ENCODE assay signal across 7 cellular contexts in genomic region chr6:19836799-19837510, GRCh38. TPM values are rescaled to one million over a fixed set of nuclear protein-coding genes. Genes with fewer than 3 reads are reported as not detected.
DNase-seq lines count a peak whose midpoint lies in the region; ATAC-seq, FAIRE-seq and TF ChIP-seq lines count a peak whose summit lies in the region.

A gene with protein sequence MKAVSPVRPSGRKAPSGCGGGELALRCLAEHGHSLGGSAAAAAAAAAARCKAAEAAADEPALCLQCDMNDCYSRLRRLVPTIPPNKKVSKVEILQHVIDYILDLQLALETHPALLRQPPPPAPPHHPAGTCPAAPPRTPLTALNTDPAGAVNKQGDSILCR (plus strand): TSS chr6:19837370. CDS start chr6:19837755, 385 bp downstream.

- H3K56ac ChIP-seq in H1 (replicated peaks; ENCODE audit: insufficient read length, low read depth, low read length) = no peak within 1 kb of the TSS

- peak within 1 kb of the TSS; percentile 91; the same call in 1 of the 2 replicates for H4K8ac ChIP-seq in H1 (ENCODE audit: extremely low read depth, insufficient read depth, low read length)

- no peak within 1 kb of the TSS for H3K4ac ChIP-seq in H1 (replicated peaks; ENCODE audit: insufficient read length, low read depth, low read length)

- TF ChIP-seq RAD21 in H1 (IDR thresholded peaks at IDR 0.05 in 1 of 2, conservative IDR thresholded peaks at IDR 0.05 in 1 of 2; ENCODE audit: low read depth in 2 of 2, low read length in 2 of 2) (no peak), liver (IDR thresholded peaks at IDR 0.05) (no peak)

- H2BK120ac ChIP-seq in H1 (replicated peaks; ENCODE audit: low read depth, low read length) = no peak within 1 kb of the TSS

- peak; percentile 97 for TF ChIP-seq POLR2A in H1 (IDR thresholded peaks at IDR 0.05; ENCODE audit: control extremely low read depth in 1 of 2, low read depth in 2 of 2, low read length in 2 of 2)

- peaks cover 0 to 5% (median 2%) of the 10 kb centered on the region in 4 experiments; a peak in 3 of 7 replicates for H3K4me1 ChIP-seq in H1 (replicated peaks in 1 of 4; ENCODE audit: control insufficient read depth in 3 of 4, insufficient read depth in 4 of 4, low read length in 3 of 4)
- H3K4me1 ChIP-seq in liver (ENCODE audit: control insufficient read depth in 4 of 4, insufficient read depth in 4 of 4, low read length in 3 of 4) = peaks cover 13 to 23% (median 20%) of the 10 kb centered on the region in 4 donors

- H2BK20ac ChIP-seq in H1 (ENCODE audit: low read length) = no peak within 1 kb of the TSS

- no peaks in the 10 kb centered on the region for H3K79me1 ChIP-seq in H1 (ENCODE audit: low read depth, low read length)

- peak within 1 kb of the TSS; percentile 1; the same call in 1 of the 2 replicates for H3K4me3 ChIP-seq in GM08714 (ENCODE audit: low read length)
- peak within 1 kb of the TSS; percentile 73 to 88 (median 84) for H3K4me3 ChIP-seq in H1 (ENCODE audit: extremely low read depth in 1 of 4, insufficient read depth in 2 of 4, low read depth in 3 of 4, low read length in 4 of 4)
- H3K4me3 ChIP-seq in liver (ENCODE audit: low read depth in 1 of 3, low read length in 3 of 3) = peak within 1 kb of the TSS; percentile 26 to 66 (median 60)

- DNase-seq in NCI-H69 (lab: John Stamatoyannopoulos, UW) (peak; percentile 98), H1 (ENCODE audit: low read depth in 1 of 2, low spot score in 2 of 2) (peak; percentile 88 to 92), superior temporal gyrus (ENCODE audit: extremely low spot score) (peak; percentile 68)

- no peak within 1 kb of the TSS for H4K91ac ChIP-seq in H1 (replicated peaks; ENCODE audit: insufficient read length, low read length)

- H3K27me3 ChIP-seq in H1 (replicated peaks in 1 of 4; ENCODE audit: control insufficient read depth in 3 of 4, extremely low read depth in 1 of 4, insufficient read depth in 3 of 4, low read length in 3 of 4) (peaks cover 0 to 4% (median 0%) of the 10 kb centered on the region in 4 experiments; a peak in 2 of 7 replicates), liver (ENCODE audit: control insufficient read depth in 4 of 4, insufficient read depth in 4 of 4, low read length in 3 of 4) (peaks cover 0 to 20% (median 9%) of the 10 kb centered on the region in 4 donors)

- peaks cover 18% of the 10 kb centered on the region for H3K23me2 ChIP-seq in H1 (ENCODE audit: low read depth, low read length)

- peaks cover 0 to 2% of the 10 kb centered on the region in 2 experiments for H4K20me1 ChIP-seq in H1 (replicated peaks in 1 of 2; ENCODE audit: control insufficient read depth in 1 of 2, insufficient read depth in 2 of 2, low read length in 2 of 2)

- no peak for FAIRE-seq in H1 (lab: Jason Lieb, UNC)

- CTCF ChIA-PET in H1 (lab: Charles Lee; ENCODE audit: partially characterized antibody) = interaction anchor here (0.6 to 1.4 kb wide), 3 partner anchors 13 to 145 kb away, joined by 3 to 4 read pairs (median 3); no protein-coding TSS in a partner anchor

- H3K23ac ChIP-seq in H1 (ENCODE audit: insufficient read length) = no peak within 1 kb of the TSS

- 0 out of 3 replicates have a peak, but pooled peaks of 1 of the 2 experiments have one; percentile 32 for TF ChIP-seq EP300 in H1 (IDR thresholded peaks at IDR 0.05; ENCODE audit: borderline replicate concordance in 1 of 2, low read depth in 2 of 2, low read length in 2 of 2)

- H2BK15ac ChIP-seq in H1 (ENCODE audit: low read length) = no peak within 1 kb of the TSS

- no peak within 1 kb of the TSS for H4K5ac ChIP-seq in H1 (ENCODE audit: insufficient read length, low read depth, low read length)

- H3K14ac ChIP-seq in H1 (ENCODE audit: insufficient read length) = no peak within 1 kb of the TSS

- H3K27ac ChIP-seq in H1 (ENCODE audit: low read depth, low read length) = no peak within 1 kb of the TSS
- H3K27ac ChIP-seq in liver (ENCODE audit: low read depth in 1 of 2, low read length in 2 of 2) = peak within 1 kb of the TSS; percentile 65 to 73

- POLR2A ChIA-PET in H1 (lab: Charles Lee; ENCODE audit: partially characterized antibody) = interaction anchor here (0.5 to 3.2 kb wide), 45 partner anchors 8 to 1646 kb away, joined by 3 to 48 read pairs (median 4); no protein-coding TSS in a partner anchor

- peaks cover 0 to 18% (median 0%) of the 10 kb centered on the region in 4 experiments; a peak in 1 of 8 replicates for H3K36me3 ChIP-seq in H1 (ENCODE audit: control insufficient read depth in 2 of 4, insufficient read depth in 4 of 4, low read length in 3 of 4)
- no peaks in the 10 kb centered on the region for H3K36me3 ChIP-seq in liver (ENCODE audit: control insufficient read depth in 4 of 4, insufficient read depth in 3 of 4, low read depth in 1 of 4, low read length in 3 of 4)

- no peak for TF ChIP-seq CTCF in H1 (IDR thresholded peaks at IDR 0.05; ENCODE audit: control extremely low read depth in 1 of 3, insufficient read depth in 1 of 3, low read depth in 1 of 3, low read length in 3 of 3)
- no peak for TF ChIP-seq CTCF in liver (IDR thresholded peaks at IDR 0.05; ENCODE audit: low read depth, low read length, missing input control)

- H3K4me2 ChIP-seq in H1 (ENCODE audit: insufficient read depth in 1 of 2, low read depth in 2 of 2, low read length in 2 of 2) = peak within 1 kb of the TSS; percentile 90 to 93

- no peak for ATAC-seq in HG03571 (IDR thresholded peaks at IDR 0.05; ENCODE audit: unreplicated experiment)
- no peak for ATAC-seq in HG02973 (IDR thresholded peaks at IDR 0.05; ENCODE audit: unreplicated experiment)

- H2BK5ac ChIP-seq in H1 (ENCODE audit: low read depth, low read length) = peak within 1 kb of the TSS; percentile 92

- H2AFZ ChIP-seq in H1 (ENCODE audit: low read length) = peak within 1 kb of the TSS; percentile 92

- 5% methylated on average over 23 of the region's 71 CpGs; no CpG with 5 or more reads in 1 of the 2 experiments for WGBS in H1 (ENCODE audit: extremely low coverage in 1 of 2, insufficient coverage in 1 of 2, insufficient read length in 1 of 2, insufficient replicate concordance in 2 of 2, low coverage in 1 of 2, low lambda C conversion rate in 2 of 2, missing lambda C conversion rate in 1 of 2), 2 experiments
- 8% methylated on average over 71 of the region's 71 CpGs for WGBS in liver

- peaks cover 0 to 13% of the 10 kb centered on the region in 2 experiments; a peak in 2 of 4 replicates for H3K79me2 ChIP-seq in H1 (ENCODE audit: control insufficient read depth in 1 of 2, insufficient read depth in 2 of 2, low read length in 2 of 2)

- peak within 1 kb of the TSS; percentile 39 to 79 (median 66); a peak in 6 of 7 replicates for H3K9ac ChIP-seq in H1 (replicated peaks in 1 of 4; ENCODE audit: extremely low read depth in 1 of 4, low read depth in 3 of 4, low read length in 3 of 4)
- H3K9ac ChIP-seq in liver (ENCODE audit: low read depth in 1 of 2, low read length in 2 of 2) = peak within 1 kb of the TSS in 1 of 2 donors; percentile 45

- 0 out of 2 replicates have a peak within 1 kb of the TSS, but pooled peaks have one; percentile 39 for H2BK12ac ChIP-seq in H1 (ENCODE audit: low read depth, low read length)

- H3K18ac ChIP-seq in H1 (ENCODE audit: extremely low read depth, low read length) = peak within 1 kb of the TSS; percentile 91; the same call in 1 of the 2 replicates

- no peaks in the 10 kb centered on the region for H3K9me3 ChIP-seq in H1 (ENCODE audit: insufficient read depth in 2 of 2, low read depth in 1 of 2, low read length in 1 of 2)
- H3K9me3 ChIP-seq in liver (ENCODE audit: control insufficient read depth in 4 of 4, low read length in 3 of 4) = no peaks in the 10 kb centered on the region

- no peak within 1 kb of the TSS; the same call in 1 of the 2 replicates for H2AK5ac ChIP-seq in H1 (ENCODE audit: low read depth, low read length)

TF ChIP-seq in H1, 55 proteins besides CTCF, POLR2A, EP300 and RAD21 (continues in another document):
- no peak for TF ChIP-seq SP2 (IDR thresholded peaks at IDR 0.05; ENCODE audit: low read length)
- TF ChIP-seq TAF1 (IDR thresholded peaks at IDR 0.05; ENCODE audit: low read depth, low read length) = peak; percentile 92
- TF ChIP-seq JUND (IDR thresholded peaks at IDR 0.05; ENCODE audit: low read length) = no peak
- TF ChIP-seq, protein P1, sequence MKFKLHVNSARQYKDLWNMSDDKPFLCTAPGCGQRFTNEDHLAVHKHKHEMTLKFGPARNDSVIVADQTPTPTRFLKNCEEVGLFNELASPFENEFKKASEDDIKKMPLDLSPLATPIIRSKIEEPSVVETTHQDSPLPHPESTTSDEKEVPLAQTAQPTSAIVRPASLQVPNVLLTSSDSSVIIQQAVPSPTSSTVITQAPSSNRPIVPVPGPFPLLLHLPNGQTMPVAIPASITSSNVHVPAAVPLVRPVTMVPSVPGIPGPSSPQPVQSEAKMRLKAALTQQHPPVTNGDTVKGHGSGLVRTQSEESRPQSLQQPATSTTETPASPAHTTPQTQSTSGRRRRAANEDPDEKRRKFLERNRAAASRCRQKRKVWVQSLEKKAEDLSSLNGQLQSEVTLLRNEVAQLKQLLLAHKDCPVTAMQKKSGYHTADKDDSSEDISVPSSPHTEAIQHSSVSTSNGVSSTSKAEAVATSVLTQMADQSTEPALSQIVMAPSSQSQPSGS (IDR thresholded peaks at IDR 0.05; ENCODE audit: low read length) = no peak

TF ChIP-seq in liver, 16 proteins besides CTCF, POLR2A, EP300 and RAD21 (continues in another document):
- TF ChIP-seq FOXA1 (IDR thresholded peaks at IDR 0.05) (no peak), RXRA (IDR thresholded peaks at IDR 0.05) (no peak), TAF1 (conservative IDR thresholded peaks at IDR 0.05) (no peak), GABPA (IDR thresholded peaks at IDR 0.05 in 1 of 2, conservative IDR thresholded peaks at IDR 0.05 in 1 of 2) (no peak), NR2F2 (IDR thresholded peaks at IDR 0.05) (no peak), MAX (IDR thresholded peaks at IDR 0.05) (no peak), YY1 (IDR thresholded peaks at IDR 0.05) (no peak), FOXA2 (IDR thresholded peaks at IDR 0.05) (no peak)

RNA-seq across cellular contexts. Expression of the gene that starts here (rescaled TPM):
- 8.3 and 8.8 TPM in 2 replicates for total RNA-seq in H1 (2021; fragmentation: NEBNext Ultra II Directional; extraction: Animal tissue kit (Norgen Biotek cat#: 25700))
- 2.0 and 4.4 TPM in 2 replicates for polyA plus RNA-seq in H1 (2011; rRNA removed)
- polyA plus RNA-seq in H1 (2011; cell fraction: cytosol; rRNA removed) = 8.1 TPM
- polyA plus RNA-seq in H1 (2011; cell fraction: nucleus; rRNA removed) = 5.3 TPM
- 2.2 to 4.8 TPM (median 3.7 TPM) in 4 replicates for polyA plus RNA-seq in H1 (2012, experiment 1 of 2)
- polyA plus RNA-seq in H1 (2012, experiment 2 of 2) = 2.5 TPM
- polyA plus RNA-seq in H1 (2013, experiment 1 of 2) = 3.1 TPM
- 2.8 TPM for polyA plus RNA-seq in H1 (2013, experiment 2 of 2)
- 0.88 and 1.5 TPM in 2 replicates for polyA minus RNA-seq in H1 (2011; rRNA and poly(A)+ RNA removed)
- 10.7 TPM for polyA minus RNA-seq in H1 (2011; cell fraction: cytosol; rRNA and poly(A)+ RNA removed)
- 14.5 TPM for polyA minus RNA-seq in H1 (2011; cell fraction: nucleus; rRNA and poly(A)+ RNA removed)
- 1 to 10 TPM; 1.4 to 3.7 TPM for total RNA-seq in liver
- under 1 TPM; 0.38 to 0.99 TPM for polyA plus RNA-seq in liver

Comparison
In these comparisons a context has a peak if more than half of its experiments do, and no peak if none do; other contexts are left out.
1. H3K4me3 ChIP-seq: peak in every context shown above with its lines; median percentile 84 in H1; 60 in liver; 1 in GM08714.